ENCODE assay signal across 8 cellular contexts in the genomic region with DNA sequence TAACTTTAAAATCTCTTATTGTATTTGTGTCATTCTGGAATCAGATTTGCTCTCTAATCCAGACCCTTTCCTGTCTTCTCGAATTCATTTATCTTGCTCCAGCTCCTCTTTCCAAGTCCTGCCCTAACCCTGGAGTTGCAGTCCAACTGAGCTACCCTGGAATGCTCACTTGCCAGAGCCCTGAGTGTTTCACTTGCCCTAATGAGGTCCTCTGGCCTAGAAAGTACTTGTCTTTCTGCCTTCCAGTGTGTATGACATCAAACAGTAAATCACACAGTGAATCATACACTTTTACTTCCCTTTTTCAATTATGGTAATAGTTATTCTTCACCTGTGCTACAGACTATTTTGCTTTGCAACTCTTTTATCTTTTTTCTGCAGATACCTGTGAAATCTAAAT.
A peak's percentile ranks its signal among the peaks of the same experiment; 100 is the strongest.
DNase-seq lines count a peak whose midpoint lies in the region; ATAC-seq lines count a peak whose summit lies in the region.

No MANE protein-coding gene starts in this region.

- ATAC-seq in GM19468 (IDR thresholded peaks at IDR 0.05; ENCODE audit: extremely low read depth, unreplicated experiment) (peak; percentile 92), HG03442 (IDR thresholded peaks at IDR 0.05; ENCODE audit: unreplicated experiment) (peak; percentile 98)

- peak; percentile 38 for DNase-seq in GM04504 (ENCODE audit: low read depth)
- DNase-seq in activated T-cell treated with anti-CD3 and anti-CD28 coated beads, Interleukin-2, amount 50 U/mL, for 48 hours, result peak; percentile 43
- peak; percentile 11 for DNase-seq in myocyte (ENCODE audit: low read depth)
- no peak for DNase-seq in dedifferentiated amniotic fluid mesenchymal stem cell (ENCODE audit: extremely low spot score)
- DNase-seq in NCI-H510A (lab: John Stamatoyannopoulos, UW), result no peak
- no peak for DNase-seq in cerebellum (ENCODE audit: low spot score)

Comparison
In these comparisons a context has a peak if more than half of its experiments do, and no peak if none do; other contexts are left out.
1. DNase-seq: peak in GM04504 (single experiment), activated T-cell treated with anti-CD3 and anti-CD28 coated beads, Interleukin-2, amount 50 U/mL, for 48 hours (2 of 2) and myocyte (single experiment); none in dedifferentiated amniotic fluid mesenchymal stem cell (single experiment), NCI-H510A (single experiment) and cerebellum (single experiment).